1 cellular context compared by ENCODE assay signal in the genomic region with DNA sequence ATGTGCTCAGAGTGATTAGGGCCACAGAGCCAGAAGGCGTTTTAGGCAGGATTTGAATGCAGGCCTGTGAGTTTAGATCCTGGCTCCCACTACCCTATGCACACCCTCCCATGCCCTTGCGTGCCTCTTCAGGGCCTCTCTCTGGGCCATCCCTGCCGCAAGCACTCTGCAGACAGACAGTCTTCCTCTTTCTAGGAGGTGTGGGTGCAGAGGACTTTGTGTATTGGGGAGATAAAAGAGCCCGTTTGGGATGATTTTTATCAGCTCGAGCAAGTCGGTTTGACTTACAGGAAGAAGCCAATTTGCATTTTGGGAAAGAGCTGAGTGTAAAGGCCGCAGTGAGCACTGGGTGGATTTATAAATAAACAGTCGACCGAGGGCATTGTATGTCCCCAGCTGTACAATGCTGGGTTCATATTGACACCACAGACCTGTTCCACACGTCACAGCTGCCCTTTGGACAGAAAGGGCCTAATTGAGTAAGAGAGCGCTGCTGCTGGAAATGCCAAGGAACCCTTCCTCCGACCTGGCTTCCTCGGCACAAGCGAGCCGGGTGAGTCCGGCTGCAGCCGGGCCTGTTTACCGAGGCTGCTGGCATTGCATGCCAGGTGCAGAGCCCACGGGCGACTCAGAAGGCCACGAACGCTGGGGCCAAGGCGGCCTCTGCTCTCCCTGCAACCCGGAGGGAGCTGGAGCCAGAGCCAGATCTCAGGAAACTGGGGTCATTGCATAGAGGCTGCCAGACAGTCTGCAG.
TF ChIP-seq lines count a peak whose summit lies in the region.

No MANE protein-coding gene starts in this region.

TF ChIP-seq in HepG2, 621 proteins besides CTCF, POLR2A, EP300 and RAD21 (continued from another document and continues in another):
- 0 out of 2 replicates have a peak, but pooled peaks have one; percentile 33 for TF ChIP-seq CAMTA2 (CRISPR knock-in tag; IDR thresholded peaks at IDR 0.05; ENCODE audit: borderline replicate concordance)
- TF ChIP-seq, protein P1, sequence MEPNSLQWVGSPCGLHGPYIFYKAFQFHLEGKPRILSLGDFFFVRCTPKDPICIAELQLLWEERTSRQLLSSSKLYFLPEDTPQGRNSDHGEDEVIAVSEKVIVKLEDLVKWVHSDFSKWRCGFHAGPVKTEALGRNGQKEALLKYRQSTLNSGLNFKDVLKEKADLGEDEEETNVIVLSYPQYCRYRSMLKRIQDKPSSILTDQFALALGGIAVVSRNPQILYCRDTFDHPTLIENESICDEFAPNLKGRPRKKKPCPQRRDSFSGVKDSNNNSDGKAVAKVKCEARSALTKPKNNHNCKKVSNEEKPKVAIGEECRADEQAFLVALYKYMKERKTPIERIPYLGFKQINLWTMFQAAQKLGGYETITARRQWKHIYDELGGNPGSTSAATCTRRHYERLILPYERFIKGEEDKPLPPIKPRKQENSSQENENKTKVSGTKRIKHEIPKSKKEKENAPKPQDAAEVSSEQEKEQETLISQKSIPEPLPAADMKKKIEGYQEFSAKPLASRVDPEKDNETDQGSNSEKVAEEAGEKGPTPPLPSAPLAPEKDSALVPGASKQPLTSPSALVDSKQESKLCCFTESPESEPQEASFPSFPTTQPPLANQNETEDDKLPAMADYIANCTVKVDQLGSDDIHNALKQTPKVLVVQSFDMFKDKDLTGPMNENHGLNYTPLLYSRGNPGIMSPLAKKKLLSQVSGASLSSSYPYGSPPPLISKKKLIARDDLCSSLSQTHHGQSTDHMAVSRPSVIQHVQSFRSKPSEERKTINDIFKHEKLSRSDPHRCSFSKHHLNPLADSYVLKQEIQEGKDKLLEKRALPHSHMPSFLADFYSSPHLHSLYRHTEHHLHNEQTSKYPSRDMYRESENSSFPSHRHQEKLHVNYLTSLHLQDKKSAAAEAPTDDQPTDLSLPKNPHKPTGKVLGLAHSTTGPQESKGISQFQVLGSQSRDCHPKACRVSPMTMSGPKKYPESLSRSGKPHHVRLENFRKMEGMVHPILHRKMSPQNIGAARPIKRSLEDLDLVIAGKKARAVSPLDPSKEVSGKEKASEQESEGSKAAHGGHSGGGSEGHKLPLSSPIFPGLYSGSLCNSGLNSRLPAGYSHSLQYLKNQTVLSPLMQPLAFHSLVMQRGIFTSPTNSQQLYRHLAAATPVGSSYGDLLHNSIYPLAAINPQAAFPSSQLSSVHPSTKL (CRISPR knock-in tag; IDR thresholded peaks at IDR 0.05): peak; percentile 96
- TF ChIP-seq, protein P2, sequence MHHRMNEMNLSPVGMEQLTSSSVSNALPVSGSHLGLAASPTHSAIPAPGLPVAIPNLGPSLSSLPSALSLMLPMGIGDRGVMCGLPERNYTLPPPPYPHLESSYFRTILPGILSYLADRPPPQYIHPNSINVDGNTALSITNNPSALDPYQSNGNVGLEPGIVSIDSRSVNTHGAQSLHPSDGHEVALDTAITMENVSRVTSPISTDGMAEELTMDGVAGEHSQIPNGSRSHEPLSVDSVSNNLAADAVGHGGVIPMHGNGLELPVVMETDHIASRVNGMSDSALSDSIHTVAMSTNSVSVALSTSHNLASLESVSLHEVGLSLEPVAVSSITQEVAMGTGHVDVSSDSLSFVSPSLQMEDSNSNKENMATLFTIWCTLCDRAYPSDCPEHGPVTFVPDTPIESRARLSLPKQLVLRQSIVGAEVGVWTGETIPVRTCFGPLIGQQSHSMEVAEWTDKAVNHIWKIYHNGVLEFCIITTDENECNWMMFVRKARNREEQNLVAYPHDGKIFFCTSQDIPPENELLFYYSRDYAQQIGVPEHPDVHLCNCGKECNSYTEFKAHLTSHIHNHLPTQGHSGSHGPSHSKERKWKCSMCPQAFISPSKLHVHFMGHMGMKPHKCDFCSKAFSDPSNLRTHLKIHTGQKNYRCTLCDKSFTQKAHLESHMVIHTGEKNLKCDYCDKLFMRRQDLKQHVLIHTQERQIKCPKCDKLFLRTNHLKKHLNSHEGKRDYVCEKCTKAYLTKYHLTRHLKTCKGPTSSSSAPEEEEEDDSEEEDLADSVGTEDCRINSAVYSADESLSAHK (CRISPR knock-in tag; IDR thresholded peaks at IDR 0.05; ENCODE audit: borderline replicate concordance): no peak
- TF ChIP-seq, protein P3, sequence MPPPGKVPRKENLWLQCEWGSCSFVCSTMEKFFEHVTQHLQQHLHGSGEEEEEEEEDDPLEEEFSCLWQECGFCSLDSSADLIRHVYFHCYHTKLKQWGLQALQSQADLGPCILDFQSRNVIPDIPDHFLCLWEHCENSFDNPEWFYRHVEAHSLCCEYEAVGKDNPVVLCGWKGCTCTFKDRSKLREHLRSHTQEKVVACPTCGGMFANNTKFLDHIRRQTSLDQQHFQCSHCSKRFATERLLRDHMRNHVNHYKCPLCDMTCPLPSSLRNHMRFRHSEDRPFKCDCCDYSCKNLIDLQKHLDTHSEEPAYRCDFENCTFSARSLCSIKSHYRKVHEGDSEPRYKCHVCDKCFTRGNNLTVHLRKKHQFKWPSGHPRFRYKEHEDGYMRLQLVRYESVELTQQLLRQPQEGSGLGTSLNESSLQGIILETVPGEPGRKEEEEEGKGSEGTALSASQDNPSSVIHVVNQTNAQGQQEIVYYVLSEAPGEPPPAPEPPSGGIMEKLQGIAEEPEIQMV (CRISPR knock-in tag; IDR thresholded peaks at IDR 0.05; ENCODE audit: low read depth): no peak
- TF ChIP-seq CCAR2 (optimal IDR thresholded peaks at IDR 0.05; ENCODE audit: low read depth, low read length): no peak
- TF ChIP-seq ZNF605 (CRISPR knock-in tag; IDR thresholded peaks at IDR 0.05): no peak
- TF ChIP-seq ZNF792 (CRISPR knock-in tag; IDR thresholded peaks at IDR 0.05): peak; percentile 56; the same call in 1 of the 2 replicates
- peak; percentile 98 for TF ChIP-seq HNF4G (IDR thresholded peaks at IDR 0.05; ENCODE audit: borderline replicate concordance, low read depth, low read length)
- peak; percentile 94; the same call in 1 of the 2 replicates for TF ChIP-seq HNF4G (CRISPR knock-in tag; IDR thresholded peaks at IDR 0.05; ENCODE audit: borderline replicate concordance, low read depth)
- no peak for TF ChIP-seq ZNF543 (CRISPR knock-in tag; IDR thresholded peaks at IDR 0.05)
- TF ChIP-seq, protein P4, sequence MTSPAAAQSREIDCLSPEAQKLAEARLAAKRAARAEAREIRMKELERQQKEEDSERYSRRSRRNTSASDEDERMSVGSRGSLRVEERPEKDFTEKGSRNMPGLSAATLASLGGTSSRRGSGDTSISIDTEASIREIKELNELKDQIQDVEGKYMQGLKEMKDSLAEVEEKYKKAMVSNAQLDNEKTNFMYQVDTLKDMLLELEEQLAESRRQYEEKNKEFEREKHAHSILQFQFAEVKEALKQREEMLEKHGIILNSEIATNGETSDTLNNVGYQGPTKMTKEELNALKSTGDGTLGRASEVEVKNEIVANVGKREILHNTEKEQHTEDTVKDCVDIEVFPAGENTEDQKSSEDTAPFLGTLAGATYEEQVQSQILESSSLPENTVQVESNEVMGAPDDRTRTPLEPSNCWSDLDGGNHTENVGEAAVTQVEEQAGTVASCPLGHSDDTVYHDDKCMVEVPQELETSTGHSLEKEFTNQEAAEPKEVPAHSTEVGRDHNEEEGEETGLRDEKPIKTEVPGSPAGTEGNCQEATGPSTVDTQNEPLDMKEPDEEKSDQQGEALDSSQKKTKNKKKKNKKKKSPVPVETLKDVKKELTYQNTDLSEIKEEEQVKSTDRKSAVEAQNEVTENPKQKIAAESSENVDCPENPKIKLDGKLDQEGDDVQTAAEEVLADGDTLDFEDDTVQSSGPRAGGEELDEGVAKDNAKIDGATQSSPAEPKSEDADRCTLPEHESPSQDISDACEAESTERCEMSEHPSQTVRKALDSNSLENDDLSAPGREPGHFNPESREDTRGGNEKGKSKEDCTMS (CRISPR knock-in tag; conservative IDR thresholded peaks at IDR 0.05): no peak
- TF ChIP-seq ZNF354B (CRISPR knock-in tag; IDR thresholded peaks at IDR 0.05): no peak
- no peak for TF ChIP-seq AKAP8 (CRISPR knock-in tag; IDR thresholded peaks at IDR 0.05)
- TF ChIP-seq ZNF556 (CRISPR knock-in tag; IDR thresholded peaks at IDR 0.05; ENCODE audit: borderline replicate concordance): peak; percentile 77; the same call in 1 of the 2 replicates
- peak; percentile 95 for TF ChIP-seq MED1 (CRISPR knock-in tag; IDR thresholded peaks at IDR 0.05)
- TF ChIP-seq, protein P5, sequence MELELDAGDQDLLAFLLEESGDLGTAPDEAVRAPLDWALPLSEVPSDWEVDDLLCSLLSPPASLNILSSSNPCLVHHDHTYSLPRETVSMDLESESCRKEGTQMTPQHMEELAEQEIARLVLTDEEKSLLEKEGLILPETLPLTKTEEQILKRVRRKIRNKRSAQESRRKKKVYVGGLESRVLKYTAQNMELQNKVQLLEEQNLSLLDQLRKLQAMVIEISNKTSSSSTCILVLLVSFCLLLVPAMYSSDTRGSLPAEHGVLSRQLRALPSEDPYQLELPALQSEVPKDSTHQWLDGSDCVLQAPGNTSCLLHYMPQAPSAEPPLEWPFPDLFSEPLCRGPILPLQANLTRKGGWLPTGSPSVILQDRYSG (CRISPR knock-in tag; IDR thresholded peaks at IDR 0.05): no peak
- TF ChIP-seq ZNF747 (CRISPR knock-in tag; IDR thresholded peaks at IDR 0.05; ENCODE audit: borderline replicate concordance): 0 out of 2 replicates have a peak, but pooled peaks have one; percentile 28
- TF ChIP-seq ZSCAN9 (CRISPR knock-in tag; IDR thresholded peaks at IDR 0.05; ENCODE audit: borderline replicate concordance): peak; percentile 73; the same call in 1 of the 2 replicates
- peak; percentile 87 for TF ChIP-seq NCOA2 (CRISPR knock-in tag; IDR thresholded peaks at IDR 0.05)
- peak; percentile 15; the same call in 1 of the 2 replicates for TF ChIP-seq ZNF772 (CRISPR knock-in tag; IDR thresholded peaks at IDR 0.05)
- TF ChIP-seq ZNF546 (CRISPR knock-in tag; conservative IDR thresholded peaks at IDR 0.05): no peak; the same call in 1 of the 2 replicates
- no peak; the same call in 1 of the 2 replicates for TF ChIP-seq ZNF547 (CRISPR knock-in tag; IDR thresholded peaks at IDR 0.05)
- peak; percentile 59; the same call in 1 of the 2 replicates for TF ChIP-seq MIER2 (CRISPR knock-in tag; IDR thresholded peaks at IDR 0.05)
- TF ChIP-seq, protein P6, sequence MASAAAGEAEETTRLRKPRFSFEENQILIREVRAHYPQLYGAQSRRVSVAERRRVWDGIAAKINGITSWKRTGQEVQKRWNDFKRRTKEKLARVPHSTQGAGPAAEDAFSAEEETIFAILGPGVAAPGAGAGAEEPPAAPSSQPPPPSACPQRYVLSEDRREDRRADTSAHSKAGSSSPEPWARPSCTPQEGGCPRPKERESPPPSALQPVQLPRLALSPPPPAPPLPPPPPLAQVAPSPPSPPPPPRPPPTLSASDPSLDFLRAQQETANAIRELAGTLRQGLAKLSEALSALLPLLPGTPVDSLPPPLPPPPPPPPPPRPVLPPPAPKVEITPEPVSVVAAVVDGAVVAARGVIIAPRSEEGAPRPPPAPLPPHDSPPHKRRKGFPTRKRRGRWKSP (CRISPR knock-in tag; IDR thresholded peaks at IDR 0.05): no peak
- TF ChIP-seq, protein P7, sequence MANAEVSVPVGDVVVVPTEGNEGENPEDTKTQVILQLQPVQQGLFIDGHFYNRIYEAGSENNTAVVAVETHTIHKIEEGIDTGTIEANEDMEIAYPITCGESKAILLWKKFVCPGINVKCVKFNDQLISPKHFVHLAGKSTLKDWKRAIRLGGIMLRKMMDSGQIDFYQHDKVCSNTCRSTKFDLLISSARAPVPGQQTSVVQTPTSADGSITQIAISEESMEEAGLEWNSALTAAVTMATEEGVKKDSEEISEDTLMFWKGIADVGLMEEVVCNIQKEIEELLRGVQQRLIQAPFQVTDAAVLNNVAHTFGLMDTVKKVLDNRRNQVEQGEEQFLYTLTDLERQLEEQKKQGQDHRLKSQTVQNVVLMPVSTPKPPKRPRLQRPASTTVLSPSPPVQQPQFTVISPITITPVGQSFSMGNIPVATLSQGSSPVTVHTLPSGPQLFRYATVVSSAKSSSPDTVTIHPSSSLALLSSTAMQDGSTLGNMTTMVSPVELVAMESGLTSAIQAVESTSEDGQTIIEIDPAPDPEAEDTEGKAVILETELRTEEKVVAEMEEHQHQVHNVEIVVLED (CRISPR knock-in tag; IDR thresholded peaks at IDR 0.05; ENCODE audit: borderline replicate concordance): no peak; the same call in 1 of the 2 replicates
- no peak for TF ChIP-seq ZNF670 (CRISPR knock-in tag; IDR thresholded peaks at IDR 0.05; ENCODE audit: borderline replicate concordance)
- 0 out of 2 replicates have a peak, but pooled peaks have one; percentile 45 for TF ChIP-seq SP140L (CRISPR knock-in tag; IDR thresholded peaks at IDR 0.05; ENCODE audit: borderline replicate concordance)
- 0 out of 2 replicates have a peak, but pooled peaks have one; percentile 66 for TF ChIP-seq ZBTB7B (CRISPR knock-in tag; IDR thresholded peaks at IDR 0.05)
- TF ChIP-seq RFX5 (IDR thresholded peaks at IDR 0.05; ENCODE audit: low read depth, low read length): no peak
- TF ChIP-seq, protein P8, sequence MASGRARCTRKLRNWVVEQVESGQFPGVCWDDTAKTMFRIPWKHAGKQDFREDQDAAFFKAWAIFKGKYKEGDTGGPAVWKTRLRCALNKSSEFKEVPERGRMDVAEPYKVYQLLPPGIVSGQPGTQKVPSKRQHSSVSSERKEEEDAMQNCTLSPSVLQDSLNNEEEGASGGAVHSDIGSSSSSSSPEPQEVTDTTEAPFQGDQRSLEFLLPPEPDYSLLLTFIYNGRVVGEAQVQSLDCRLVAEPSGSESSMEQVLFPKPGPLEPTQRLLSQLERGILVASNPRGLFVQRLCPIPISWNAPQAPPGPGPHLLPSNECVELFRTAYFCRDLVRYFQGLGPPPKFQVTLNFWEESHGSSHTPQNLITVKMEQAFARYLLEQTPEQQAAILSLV (CRISPR knock-in tag; IDR thresholded peaks at IDR 0.05; ENCODE audit: borderline replicate concordance): no peak
- peak; percentile 93 for TF ChIP-seq SOX5 (CRISPR knock-in tag; IDR thresholded peaks at IDR 0.05; ENCODE audit: borderline replicate concordance)
- peak; percentile 44 for TF ChIP-seq SMC3 (IDR thresholded peaks at IDR 0.05; ENCODE audit: low read length)
- TF ChIP-seq RBFOX2 (IDR thresholded peaks at IDR 0.05; ENCODE audit: low read depth, low read length): no peak
- peak; percentile 84 for TF ChIP-seq CREB1 (IDR thresholded peaks at IDR 0.05)
- TF ChIP-seq CREB1 (CRISPR knock-in tag; IDR thresholded peaks at IDR 0.05): peak; percentile 94
- no peak for TF ChIP-seq HNRNPK (IDR thresholded peaks at IDR 0.05; ENCODE audit: low read depth, low read length, poor library complexity, severe bottlenecking)
- no peak for TF ChIP-seq ZKSCAN1 (IDR thresholded peaks at IDR 0.05; ENCODE audit: low read length)
- no peak for TF ChIP-seq REL (CRISPR knock-in tag; conservative IDR thresholded peaks at IDR 0.05)
- no peak for TF ChIP-seq BRCA1 (CRISPR knock-in tag; IDR thresholded peaks at IDR 0.05)
- TF ChIP-seq SP1 (IDR thresholded peaks at IDR 0.05): no peak
- no peak for TF ChIP-seq SP1 (CRISPR knock-in tag; IDR thresholded peaks at IDR 0.05)
- TF ChIP-seq ZBTB8A (CRISPR knock-in tag; IDR thresholded peaks at IDR 0.05; ENCODE audit: borderline replicate concordance, low read depth): no peak
- TF ChIP-seq ZSCAN12 (CRISPR knock-in tag; IDR thresholded peaks at IDR 0.05): 0 out of 2 replicates have a peak, but pooled peaks have one; percentile 28
- no peak for TF ChIP-seq MAZ (IDR thresholded peaks at IDR 0.05; ENCODE audit: borderline replicate concordance, low read depth, low read length)
- TF ChIP-seq MAZ (CRISPR knock-in tag; IDR thresholded peaks at IDR 0.05; ENCODE audit: low read depth): 0 out of 2 replicates have a peak, but pooled peaks have one; percentile 26
- peak; percentile 60; the same call in 1 of the 2 replicates for TF ChIP-seq MED13 (CRISPR knock-in tag; IDR thresholded peaks at IDR 0.05)
- TF ChIP-seq ZNF235 (CRISPR knock-in tag; IDR thresholded peaks at IDR 0.05; ENCODE audit: borderline replicate concordance): no peak
- no peak for TF ChIP-seq NFYC (CRISPR knock-in tag; IDR thresholded peaks at IDR 0.05)
- peak in 1 of 2 experiments; percentile 56; a peak in 1 of 4 replicates for TF ChIP-seq NR2F1 (CRISPR knock-in tag; IDR thresholded peaks at IDR 0.05)
- TF ChIP-seq JUNB (CRISPR knock-in tag; IDR thresholded peaks at IDR 0.05; ENCODE audit: borderline replicate concordance): no peak
